30 cellular contexts compared by ENCODE assay signal in genomic region chr6:62479722-62480121, GRCh38.
"Had no signal": no experiment of that assay in that cellular context is flagged by ENCODE, and none has a peak within 500 bp of the region (broad histone marks: within the 10 kb centered on the region; RNA-seq: fewer than 3 reads in every experiment).

No MANE protein-coding gene starts in this region.

- H3K9me3 ChIP-seq: gastroesophageal sphincter, ovary, stomach, tibial artery had no signal

- H3K27ac ChIP-seq: brain microvascular endothelial cell, coronary artery, dorsolateral prefrontal cortex, gastroesophageal sphincter, ovary, stomach, tibial artery had no signal

- ATAC-seq: activated CD8-positive, alpha-beta T cell treated with anti-CD3 and anti-CD28 coated beads for 36 hours; activated T-cell treated with anti-CD3 and anti-CD28 coated beads, Interleukin-2, amount 50 U/mL, for 4 hours; activated T-helper 17 cell treated with anti-CD3 and anti-CD28 coated beads, Interleukin-2, amount 50 U/mL, for 72 hours; effector memory CD8-positive, alpha-beta T cell; gastroesophageal sphincter; left ventricle myocardium superior; naive thymus-derived CD4-positive, alpha-beta T cell; stimulated activated naive B cell treated with anti-CD40 and anti-IgM and Interleukin-4, amounts not matched to agents 10 μg/mL and 1 μg/mL and 100 μg/mL, for 72 hours; T-helper 17 cell had no signal

- H3K4me3 ChIP-seq: coronary artery, dorsolateral prefrontal cortex, gastroesophageal sphincter, ovary, smooth muscle cell, stomach, tibial artery had no signal

- DNase-seq: activated CD4-positive, alpha-beta T cell treated with anti-CD3 and anti-CD28 coated beads for 1 hour; activated CD4-positive, alpha-beta T cell treated with anti-CD3 and anti-CD28 coated beads, Interleukin-2, amount 50 U/mL, for 1 hour; activated CD8-positive, alpha-beta T cell treated with anti-CD3 and anti-CD28 coated beads for 36 hours; activated gamma-delta T cell treated with Interleukin-2 at 50 U/mL for 16 hours; activated naive CD4-positive, alpha-beta T cell treated with anti-CD3 and anti-CD28 coated beads, Interleukin-2, amount 50 U/mL, for 16 hours; activated T-cell treated with anti-CD3 and anti-CD28 coated beads, Interleukin-2, amount 50 U/mL, for 4 hours; amniotic stem cell; brain microvascular endothelial cell; dorsolateral prefrontal cortex; effector memory CD8-positive, alpha-beta T cell; erythroblast; head of caudate nucleus; hippocampal formation; left ventricle myocardium superior; mammary epithelial cell; midbrain; naive thymus-derived CD4-positive, alpha-beta T cell; ovary; stimulated activated CD4-positive, alpha-beta T cell treated with anti-CD3 and anti-CD28 coated beads, Interleukin-2, amount 100 ng/mL, for 24 hours; stimulated activated naive B cell treated with anti-CD40 and anti-IgM and Interleukin-4, amounts not matched to agents 10 μg/mL and 1 μg/mL and 100 μg/mL, for 72 hours; stomach; T-helper 17 cell; T1000; tibial artery had no signal

- FAIRE-seq: astrocyte, islet of Langerhans had no signal

- H3K27me3 ChIP-seq: brain microvascular endothelial cell, dorsolateral prefrontal cortex, gastroesophageal sphincter, ovary, stomach, tibial artery had no signal

- H3K36me3 ChIP-seq: brain microvascular endothelial cell, gastroesophageal sphincter, ovary, stomach, tibial artery had no signal

- H3K4me1 ChIP-seq: gastroesophageal sphincter, stomach, tibial artery had no signal
